In genomic region chr2:45823723-45824206, GRCh38 we compare ENCODE assay signal across 9 cellular contexts.
DNase-seq lines count a peak whose midpoint lies in the region; ATAC-seq and TF ChIP-seq lines count a peak whose summit lies in the region.
"Had no signal": no experiment of that assay in that cellular context is flagged by ENCODE, and none has a peak within 500 bp of the region (broad histone marks: within the 10 kb centered on the region; RNA-seq: fewer than 3 reads in every experiment).

No MANE protein-coding gene starts in this region.

- no peak overlapping the region for H3K27ac ChIP-seq in GM23248
- H3K27ac ChIP-seq in RWPE1: peak overlapping the region; percentile 88

- peaks cover 9% of the 10 kb centered on the region for H3K4me1 ChIP-seq in GM23248 (ENCODE audit: insufficient read depth)

- no peak overlapping the region for H3K9ac ChIP-seq in GM23248

- intact Hi-C loops in Right ventricle myocardium inferior (cut with DNase I): loop anchor here (2.0 to 5.0 kb wide), 4 partner anchors 34 to 173 kb away; partner anchors contain the start of gene PRKCE
- intact Hi-C loops in sciatic nerve (cut with DNase I): no loop called here

- WGBS in GM23248 (ENCODE audit: low coverage in 1 of 2, low lambda C conversion rate in 2 of 2, missing lambda C conversion rate in 2 of 2), 2 experiments: 38 to 49% methylated on average over 4 of the region's 4 CpGs

- no peak for TF ChIP-seq CTCF in RWPE1 (conservative IDR thresholded peaks at IDR 0.05; ENCODE audit: low read depth)

- H3K9me3 ChIP-seq in GM23248 (ENCODE audit: low read depth): no peaks in the 10 kb centered on the region

- H3K27me3 ChIP-seq in GM23248 (replicated peaks; ENCODE audit: insufficient read depth): no peaks in the 10 kb centered on the region

- DNase-seq in GM23248: peak; percentile 62
- DNase-seq in RWPE1 (ENCODE audit: low spot score): peak; percentile 67
- DNase-seq in Right ventricle myocardium inferior (ENCODE audit: missing footprints): peak; percentile 89
- no peak for DNase-seq in sciatic nerve (ENCODE audit: low spot score)
- no peak for DNase-seq in hepatic stellate cell (ENCODE audit: low spot score)
- no peak for DNase-seq in NOMO-1 (lab: John Stamatoyannopoulos, UW; ENCODE audit: unreplicated experiment in 2 of 2)
- DNase-seq in EL: no peak
- DNase-seq: nephron progenitor cell had no signal

- no peak overlapping the region for H3K4me3 ChIP-seq in GM23248

- no peaks in the 10 kb centered on the region for H4K20me1 ChIP-seq in GM23248 (ENCODE audit: insufficient read depth)

- H3K4me2 ChIP-seq in GM23248 (ENCODE audit: unreplicated experiment): no peak overlapping the region

- peaks cover 37% of the 10 kb centered on the region for H3K79me2 ChIP-seq in GM23248 (ENCODE audit: insufficient read depth)

- ATAC-seq in Right ventricle myocardium inferior: peak; percentile 94
- peak; percentile 80 for ATAC-seq in sciatic nerve
- ATAC-seq in HG03439 (IDR thresholded peaks at IDR 0.05; ENCODE audit: unreplicated experiment): no peak

- in situ Hi-C loops in GM23248 (cut with MboI): no loop called here

- H2AFZ ChIP-seq in GM23248: no peak overlapping the region

- no peaks in the 10 kb centered on the region for H3K9me2 ChIP-seq in GM23248 (ENCODE audit: insufficient read depth)

- CTCF ChIA-PET in RWPE1 (lab: Yijun Ruan, JAX): interaction anchor here (0.6 to 1.3 kb wide), 2 partner anchors 8 to 36 kb away, joined by 3 to 4 read pairs; no protein-coding TSS in a partner anchor

- H3K36me3 ChIP-seq in GM23248 (ENCODE audit: low read depth): no peaks in the 10 kb centered on the region

- peaks cover 10% of the 10 kb centered on the region; the same call in 1 of the 2 replicates for H3F3A ChIP-seq in GM23248 (ENCODE audit: insufficient read depth)

- POLR2A ChIA-PET in RWPE1 (lab: Yijun Ruan, JAX; ENCODE audit: low non-redundant PET): no interaction called here

Comparison
In these comparisons a context has a peak if more than half of its experiments do, and no peak if none do; other contexts are left out.
1. DNase-seq: peak in GM23248 (single experiment), RWPE1 (single experiment) and Right ventricle myocardium inferior (single experiment); none in sciatic nerve (single experiment), hepatic stellate cell (single experiment), NOMO-1 (0 of 2) and EL (single experiment).